ENCODE assay signal across 12 cellular contexts in the genomic region with DNA sequence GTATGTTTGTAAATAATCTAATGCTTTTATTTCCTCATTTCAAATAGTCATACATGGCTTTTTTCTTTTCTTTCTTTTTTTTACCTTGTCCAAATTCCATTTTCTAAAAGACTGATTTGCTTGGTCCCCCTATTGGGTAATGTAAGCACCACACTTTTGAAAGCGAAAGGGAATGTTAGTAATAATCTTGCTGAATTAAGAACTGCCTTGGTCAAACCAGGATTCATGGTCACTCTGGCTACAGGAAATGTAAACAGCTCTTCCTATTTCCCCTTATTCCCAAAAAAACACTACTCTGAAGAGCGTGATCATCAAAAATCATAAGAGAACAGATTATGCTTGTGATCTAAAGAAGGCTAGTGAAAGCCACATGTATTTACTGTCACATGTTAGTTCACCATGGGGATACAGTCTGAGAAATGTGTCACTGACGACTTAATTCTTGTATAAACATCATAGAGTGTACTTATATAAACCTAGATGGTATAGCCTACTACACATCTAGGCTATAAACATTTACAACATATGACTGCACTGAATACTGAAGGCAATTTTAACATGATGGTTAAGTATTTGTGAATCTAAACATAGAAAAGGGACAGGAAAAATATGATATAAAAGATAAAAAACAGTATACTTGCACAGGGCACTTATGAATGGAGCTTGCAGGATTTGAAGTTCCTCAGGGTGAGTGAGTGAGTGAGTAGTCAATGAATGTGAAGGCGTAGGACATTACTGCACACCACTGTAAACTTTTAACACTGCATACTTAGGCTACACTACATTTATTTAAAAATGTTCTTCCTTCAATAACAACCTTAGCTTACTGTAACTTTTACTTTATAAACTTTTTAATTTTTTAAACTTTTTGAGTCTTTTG.
DNase-seq lines count a peak whose midpoint lies in the region; ATAC-seq, FAIRE-seq and TF ChIP-seq lines count a peak whose summit lies in the region.
"Had no signal": no experiment of that assay in that cellular context is flagged by ENCODE, and none has a peak within 500 bp of the region (broad histone marks: within the 10 kb centered on the region; RNA-seq: fewer than 3 reads in every experiment).

No MANE protein-coding gene starts in this region.

- ATAC-seq in HG02884 (IDR thresholded peaks at IDR 0.05; ENCODE audit: unreplicated experiment), result no peak
- ATAC-seq: HCT116 had no signal

- peak overlapping the region; percentile 87 for H3K27ac ChIP-seq in SJSA1
- H3K27ac ChIP-seq: Peyer's patch had no signal

- TF ChIP-seq POLR2A in H54 (IDR thresholded peaks at IDR 0.05; ENCODE audit: low read depth, low read length), result no peak

- H3K9me3 ChIP-seq in SJSA1 (replicated peaks), result no peaks in the 10 kb centered on the region
- H3K9me3 ChIP-seq: Peyer's patch had no signal

- peak; percentile 69 for FAIRE-seq in H54 (lab: Jason Lieb, UNC)

- peak; percentile 31 for TF ChIP-seq CTCF in fibroblast of mammary gland (conservative IDR thresholded peaks at IDR 0.05; ENCODE audit: control insufficient read depth, insufficient read depth, low read depth, low read length)
- TF ChIP-seq CTCF in retinal pigment epithelial cell (conservative IDR thresholded peaks at IDR 0.05; ENCODE audit: low read depth, low read length), result peak; percentile 4

- peaks cover 14% of the 10 kb centered on the region for H3K4me1 ChIP-seq in SJSA1 (replicated peaks)
- H3K4me1 ChIP-seq: Peyer's patch had no signal

- H3K4me3 ChIP-seq in SJSA1, result no peak overlapping the region
- H3K4me3 ChIP-seq in fibroblast of mammary gland (ENCODE audit: control insufficient read depth, low read depth, low read length), result no peak overlapping the region
- no peak overlapping the region for H3K4me3 ChIP-seq in retinal pigment epithelial cell (ENCODE audit: low read length)
- H3K4me3 ChIP-seq: Peyer's patch had no signal

- DNase-seq in H54 (ENCODE audit: insufficient read length, low spot score), result no peak
- DNase-seq in SJSA1 (ENCODE audit: low read depth in 1 of 2, low spot score in 2 of 2), result peak in 1 of 2 experiments; percentile 70
- DNase-seq in fibroblast of mammary gland (ENCODE audit: low read depth), result peak; percentile 88
- DNase-seq in retinal pigment epithelial cell (ENCODE audit: low read depth), result peak; percentile 5
- DNase-seq in cerebellar cortex (ENCODE audit: low spot score), result no peak
- no peak for DNase-seq in NCI-H82 treated with DMSO at 0.1 percent for 48 hours (lab: John Stamatoyannopoulos, UW; ENCODE audit: unreplicated experiment)
- DNase-seq: activated naive CD4-positive, alpha-beta T cell treated with anti-CD3 and anti-CD28 coated beads, Interleukin-2, amount 50 U/mL, for 16 hours; NCI-H146; Peyer's patch; stimulated activated CD4-positive, alpha-beta T cell treated with anti-CD3 and anti-CD28 coated beads, Interleukin-1b, Interleukin-23, amount 100 ng/mL, for 48 hours had no signal

- H3K27me3 ChIP-seq in SJSA1 (replicated peaks), result no peaks in the 10 kb centered on the region
- H3K27me3 ChIP-seq: Peyer's patch had no signal

- peaks cover 8% of the 10 kb centered on the region; the same call in 1 of the 2 replicates for H3K36me3 ChIP-seq in SJSA1

Comparison
In these comparisons a context has a peak if more than half of its experiments do, and no peak if none do; other contexts are left out.
1. DNase-seq: peak in fibroblast of mammary gland (single experiment) and retinal pigment epithelial cell (single experiment); none in H54 (single experiment), cerebellar cortex (single experiment) and NCI-H82 treated with DMSO at 0.1 percent for 48 hours (single experiment).